ENCODE assay signal across 8 cellular contexts in genomic region chr15:74036271-74037170, GRCh38. TPM values are rescaled to one million over a fixed set of nuclear protein-coding genes. Genes with fewer than 3 reads are reported as not detected.
A peak's percentile ranks its signal among the peaks of the same experiment; 100 is the strongest.
DNase-seq lines count a peak whose midpoint lies in the region; ATAC-seq and TF ChIP-seq lines count a peak whose summit lies in the region.

No MANE protein-coding gene starts in this region.

- H3K27ac ChIP-seq in dorsolateral prefrontal cortex, result peak overlapping the region in 1 of 59 donors; percentile 27

- ATAC-seq in activated CD8-positive, alpha-beta T cell treated with anti-CD3 and anti-CD28 coated beads, Interleukin-2, amount 10 ng/mL, durations not matched to agents 7 days and 5 days, result no peak
- ATAC-seq in activated CD8-positive, alpha-beta T cell treated with anti-CD3 and anti-CD28 coated beads for 36 hours, result no peak

- peaks cover 47% of the 10 kb centered on the region for H3K36me3 Mint-ChIP-seq in activated CD8-positive, alpha-beta T cell treated with anti-CD3 and anti-CD28 coated beads, Interleukin-2, amount 10 ng/mL, durations not matched to agents 7 days and 5 days (ENCODE audit: low read depth)
- peaks cover 23% of the 10 kb centered on the region for H3K36me3 Mint-ChIP-seq in activated CD8-positive, alpha-beta T cell treated with anti-CD3 and anti-CD28 coated beads for 36 hours (ENCODE audit: low read depth)

- H3K4me3 Mint-ChIP-seq in activated CD8-positive, alpha-beta T cell treated with anti-CD3 and anti-CD28 coated beads, Interleukin-2, amount 10 ng/mL, durations not matched to agents 7 days and 5 days, result no peak overlapping the region
- no peak overlapping the region for H3K4me3 Mint-ChIP-seq in activated CD8-positive, alpha-beta T cell treated with anti-CD3 and anti-CD28 coated beads for 36 hours

- H3K27ac Mint-ChIP-seq in activated CD8-positive, alpha-beta T cell treated with anti-CD3 and anti-CD28 coated beads, Interleukin-2, amount 10 ng/mL, durations not matched to agents 7 days and 5 days, result peak overlapping the region; percentile 5
- no peak overlapping the region for H3K27ac Mint-ChIP-seq in activated CD8-positive, alpha-beta T cell treated with anti-CD3 and anti-CD28 coated beads for 36 hours

- no peak overlapping the region for H3K4me3 ChIP-seq in dorsolateral prefrontal cortex

- TF ChIP-seq CTCF in activated CD8-positive, alpha-beta T cell treated with anti-CD3 and anti-CD28 coated beads for 36 hours (IDR thresholded peaks at IDR 0.05), result no peak
- peak in 53 of 56 donors; percentile 31 to 68 (median 51) for TF ChIP-seq CTCF in dorsolateral prefrontal cortex (IDR thresholded peaks at IDR 0.05 in 54 of 56, conservative IDR thresholded peaks at IDR 0.05 in 2 of 56; ENCODE audit: low read depth in 1 of 56, partially characterized antibody in 56 of 56)

- POLR2A ChIA-PET in activated CD8-positive, alpha-beta T cell treated with anti-CD3 and anti-CD28 coated beads, Interleukin-2, amount 10 ng/mL, durations not matched to agents 7 days and 5 days (lab: Charles Lee), result interaction anchor here (0.6 kb wide), 1 partner anchor 9 kb away, joined by 3 read pairs; no protein-coding TSS in a partner anchor
- POLR2A ChIA-PET in activated CD8-positive, alpha-beta T cell treated with anti-CD3 and anti-CD28 coated beads for 36 hours (lab: Charles Lee), result interaction anchor here (0.7 kb wide), 1 partner anchor 24 kb away, joined by 3 read pairs; no protein-coding TSS in a partner anchor

- CTCF ChIA-PET in activated CD8-positive, alpha-beta T cell treated with anti-CD3 and anti-CD28 coated beads, Interleukin-2, amount 10 ng/mL, durations not matched to agents 7 days and 5 days (lab: Charles Lee), result interaction anchor here (0.6 to 1.8 kb wide), 4 partner anchors 9 to 85 kb away, joined by 3 to 11 read pairs (median 6); no protein-coding TSS in a partner anchor
- CTCF ChIA-PET in activated CD8-positive, alpha-beta T cell treated with anti-CD3 and anti-CD28 coated beads for 36 hours (lab: Charles Lee), result interaction anchor here (1.3 to 5.2 kb wide), 5 partner anchors 9 to 64 kb away, joined by 3 to 34 read pairs (median 5); partner anchors contain the start of gene PML

- intact Hi-C loops in activated CD8-positive, alpha-beta T cell treated with anti-CD3 and anti-CD28 coated beads for 36 hours (cut with micrococcal nuclease), result no loop called here
- intact Hi-C loops in dorsolateral prefrontal cortex (cut with DNase I), result loop anchor here in 1 of 2 donors (5.0 kb wide), 2 partner anchors 64 to 76 kb away; no protein-coding TSS in a partner anchor

- H3K27me3 ChIP-seq in dorsolateral prefrontal cortex, result no peaks in the 10 kb centered on the region

- peaks cover 4% of the 10 kb centered on the region for H3K4me1 Mint-ChIP-seq in activated CD8-positive, alpha-beta T cell treated with anti-CD3 and anti-CD28 coated beads, Interleukin-2, amount 10 ng/mL, durations not matched to agents 7 days and 5 days (ENCODE audit: low read depth)
- no peaks in the 10 kb centered on the region for H3K4me1 Mint-ChIP-seq in activated CD8-positive, alpha-beta T cell treated with anti-CD3 and anti-CD28 coated beads for 36 hours (ENCODE audit: low read depth)

- no peaks in the 10 kb centered on the region for H3K27me3 Mint-ChIP-seq in activated CD8-positive, alpha-beta T cell treated with anti-CD3 and anti-CD28 coated beads, Interleukin-2, amount 10 ng/mL, durations not matched to agents 7 days and 5 days (ENCODE audit: low read depth)
- H3K27me3 Mint-ChIP-seq in activated CD8-positive, alpha-beta T cell treated with anti-CD3 and anti-CD28 coated beads for 36 hours, result no peaks in the 10 kb centered on the region

- H3K9me3 Mint-ChIP-seq in activated CD8-positive, alpha-beta T cell treated with anti-CD3 and anti-CD28 coated beads, Interleukin-2, amount 10 ng/mL, durations not matched to agents 7 days and 5 days (ENCODE audit: insufficient read depth), result no peaks in the 10 kb centered on the region
- H3K9me3 Mint-ChIP-seq in activated CD8-positive, alpha-beta T cell treated with anti-CD3 and anti-CD28 coated beads for 36 hours, result no peaks in the 10 kb centered on the region

- no peak for DNase-seq in activated CD8-positive, alpha-beta T cell treated with anti-CD3 and anti-CD28 coated beads, Interleukin-2, amount 10 ng/mL, durations not matched to agents 7 days and 5 days
- DNase-seq in activated CD8-positive, alpha-beta T cell treated with anti-CD3 and anti-CD28 coated beads for 36 hours, result no peak
- DNase-seq in NCI-H510A (lab: John Stamatoyannopoulos, UW) (peak; percentile 39), dorsolateral prefrontal cortex (peak in 7 of 10 donors; percentile 41 to 73 (median 65)), mucosa of gallbladder (ENCODE audit: low spot score) (peak; percentile 61), NCI-H774 (lab: John Stamatoyannopoulos, UW) (no peak)
- no peak for DNase-seq in stimulated activated naive CD4-positive, alpha-beta T cell treated with Interleukin-2 at 50 U/mL for 16 hours (lab: John Stamatoyannopoulos, UW)
- DNase-seq in stimulated activated CD4-positive, alpha-beta T cell treated with anti-CD3 and anti-CD28 coated beads, Interleukin-2, amount 100 ng/mL, for 48 hours, result no peak

RNA-seq across cellular contexts. Expression of gene PML, which starts 42.0 kb away (rescaled TPM):
- 100 to 1,000 TPM; 108 to 115 TPM for total RNA-seq in activated CD8-positive, alpha-beta T cell treated with anti-CD3 and anti-CD28 coated beads, Interleukin-2, amount 10 ng/mL, durations not matched to agents 7 days and 5 days
- 10 to 100 TPM; 48.8 to 49.6 TPM for total RNA-seq in activated CD8-positive, alpha-beta T cell treated with anti-CD3 and anti-CD28 coated beads for 36 hours
- total RNA-seq in dorsolateral prefrontal cortex (10 to 100 TPM; 19.9 to 58.9 (median 30.2) TPM), mucosa of gallbladder (59.6 TPM)

RNA-seq across cellular contexts. Expression of gene STOML1, which starts 44.4 kb away (rescaled TPM):
- 10 to 100 TPM; 10.8 to 10.9 TPM for total RNA-seq in activated CD8-positive, alpha-beta T cell treated with anti-CD3 and anti-CD28 coated beads, Interleukin-2, amount 10 ng/mL, durations not matched to agents 7 days and 5 days
- 1 to 10 TPM; 5.2 to 6.5 TPM for total RNA-seq in activated CD8-positive, alpha-beta T cell treated with anti-CD3 and anti-CD28 coated beads for 36 hours
- total RNA-seq in dorsolateral prefrontal cortex (10 to 100 TPM; 37.5 to 82.8 (median 57.6) TPM), mucosa of gallbladder (20.3 TPM)

RNA-seq across cellular contexts. Expression of gene GOLGA6A, which starts 45.8 kb away (rescaled TPM):
- not detected for total RNA-seq in activated CD8-positive, alpha-beta T cell treated with anti-CD3 and anti-CD28 coated beads, Interleukin-2, amount 10 ng/mL, durations not matched to agents 7 days and 5 days
- not detected for total RNA-seq in activated CD8-positive, alpha-beta T cell treated with anti-CD3 and anti-CD28 coated beads for 36 hours
- total RNA-seq in dorsolateral prefrontal cortex, result 1 to 10 TPM in 48 of 120 experiments, under 1 TPM in 51, not detected in 21; 0.18 to 3.7 (median 0.98) TPM
- total RNA-seq in mucosa of gallbladder, result not detected

Comparison
In these comparisons a context has a peak if more than half of its experiments do, and no peak if none do; other contexts are left out.
1. DNase-seq: peak in NCI-H510A (single experiment), dorsolateral prefrontal cortex (7 of 10) and mucosa of gallbladder (single experiment); none in activated CD8-positive, alpha-beta T cell treated with anti-CD3 and anti-CD28 coated beads, Interleukin-2, amount 10 ng/mL, durations not matched to agents 7 days and 5 days (single experiment), activated CD8-positive, alpha-beta T cell treated with anti-CD3 and anti-CD28 coated beads for 36 hours (single experiment), stimulated activated naive CD4-positive, alpha-beta T cell treated with Interleukin-2 at 50 U/mL for 16 hours (single experiment), stimulated activated CD4-positive, alpha-beta T cell treated with anti-CD3 and anti-CD28 coated beads, Interleukin-2, amount 100 ng/mL, for 48 hours (0 of 2) and NCI-H774 (single experiment).